Comparison of ENCODE assay signal across 16 cellular contexts in genomic region chr19:4714016-4714415, GRCh38. TPM values are rescaled to one million over a fixed set of nuclear protein-coding genes. Genes with fewer than 3 reads are reported as not detected.
A peak's percentile ranks its signal among the peaks of the same experiment; 100 is the strongest.
DNase-seq lines count a peak whose midpoint lies in the region; ATAC-seq and TF ChIP-seq lines count a peak whose summit lies in the region.
"Had no signal": no experiment of that assay in that cellular context is flagged by ENCODE, and none has a peak within 500 bp of the region (broad histone marks: within the 10 kb centered on the region; RNA-seq: fewer than 3 reads in every experiment).

No MANE protein-coding gene starts in this region.

- H3K4me1 Mint-ChIP-seq in activated T-cell treated with anti-CD3 and anti-CD28 coated beads, Interleukin-2, amount 50 U/mL, for 24 hours (ENCODE audit: low read depth) = peaks cover 14% of the 10 kb centered on the region
- H3K4me1 Mint-ChIP-seq in chondrocyte (ENCODE audit: low read depth) = peaks cover 60% of the 10 kb centered on the region
- H3K4me1 Mint-ChIP-seq: neural progenitor cell had no signal

- H3K4me3 ChIP-seq in mucosa of rectum (ENCODE audit: low read length in 2 of 2) (no peak overlapping the region), upper lobe of right lung (no peak overlapping the region), tibial artery (no peak overlapping the region)
- H3K4me3 ChIP-seq: neural progenitor cell, SJCRH30 had no signal

- no peaks in the 10 kb centered on the region for H3K27me3 Mint-ChIP-seq in activated T-cell treated with anti-CD3 and anti-CD28 coated beads, Interleukin-2, amount 50 U/mL, for 24 hours
- no peaks in the 10 kb centered on the region for H3K27me3 Mint-ChIP-seq in chondrocyte (ENCODE audit: low read depth)
- H3K27me3 Mint-ChIP-seq: CD4-positive, alpha-beta T cell; memory B cell had no signal

- intact Hi-C loops in upper lobe of right lung (cut with DNase I) = no loop called here
- intact Hi-C loops in tibial artery (cut with DNase I; ENCODE audit: low total_unique reads) = no loop called here

- H3K9me3 ChIP-seq in mucosa of rectum (ENCODE audit: control insufficient read depth in 2 of 2, low read length in 2 of 2) = no peaks in the 10 kb centered on the region
- H3K9me3 ChIP-seq in upper lobe of right lung = no peaks in the 10 kb centered on the region
- H3K9me3 ChIP-seq in tibial artery = no peaks in the 10 kb centered on the region
- H3K9me3 ChIP-seq: SJCRH30 had no signal

- DNase-seq in activated T-cell treated with anti-CD3 and anti-CD28 coated beads, Interleukin-2, amount 50 U/mL, for 24 hours = no peak
- DNase-seq in activated T-cell treated with anti-CD3 and anti-CD28 coated beads for 4 hours (no peak), chondrocyte (ENCODE audit: low spot score) (no peak), upper lobe of right lung (no peak), AML-193 (lab: John Stamatoyannopoulos, UW) (no peak), DMS 273 treated with DMSO at 0.1 percent for 48 hours (lab: John Stamatoyannopoulos, UW) (no peak), tibial artery (no peak)
- DNase-seq: activated T-cell treated with anti-CD3 and anti-CD28 coated beads, Interleukin-2, amount 50 U/mL, for 72 hours; CD4-positive, alpha-beta T cell; cortex of kidney; NCI-H1092; SJCRH30; stimulated activated naive CD8-positive, alpha-beta T cell treated with anti-CD3 and anti-CD28 coated beads, Interleukin-15, Interleukin-2, amounts not matched to agents 100 U/mL and 50 U/mL, for 24 hours had no signal

- H3K4me1 ChIP-seq in mucosa of rectum (ENCODE audit: control insufficient read depth in 2 of 2, insufficient read depth in 2 of 2, low read length in 2 of 2) (peaks cover 15 to 20% of the 10 kb centered on the region in 2 donors), upper lobe of right lung (peaks cover 55% of the 10 kb centered on the region), tibial artery (peaks cover 0 to 44% (median 27%) of the 10 kb centered on the region in 4 donors)
- H3K4me1 ChIP-seq: neural progenitor cell had no signal

- H3K27me3 ChIP-seq in mucosa of rectum (ENCODE audit: control insufficient read depth in 2 of 2, insufficient read depth in 2 of 2, low read length in 2 of 2) = no peaks in the 10 kb centered on the region
- no peaks in the 10 kb centered on the region for H3K27me3 ChIP-seq in upper lobe of right lung
- H3K27me3 ChIP-seq in tibial artery = no peaks in the 10 kb centered on the region
- H3K27me3 ChIP-seq: neural progenitor cell, SJCRH30 had no signal

- H3K9ac ChIP-seq in mucosa of rectum (ENCODE audit: low read depth in 1 of 2, low read length in 2 of 2) = peak overlapping the region in 1 of 2 donors; percentile 41
- H3K9ac ChIP-seq: neural progenitor cell had no signal

- ATAC-seq in upper lobe of right lung = no peak
- ATAC-seq: activated T-cell treated with anti-CD3 and anti-CD28 coated beads, Interleukin-2, amount 50 U/mL, for 72 hours; stimulated activated naive CD8-positive, alpha-beta T cell treated with anti-CD3 and anti-CD28 coated beads, Interleukin-15, Interleukin-2, amounts not matched to agents 100 U/mL and 50 U/mL, for 24 hours had no signal

- peaks cover 94% of the 10 kb centered on the region for H3K36me3 Mint-ChIP-seq in activated T-cell treated with anti-CD3 and anti-CD28 coated beads, Interleukin-2, amount 50 U/mL, for 24 hours (ENCODE audit: low read depth)
- peaks cover 15% of the 10 kb centered on the region for H3K36me3 Mint-ChIP-seq in chondrocyte (ENCODE audit: low read depth)

- peak overlapping the region; percentile 35 for H3K27ac Mint-ChIP-seq in activated T-cell treated with anti-CD3 and anti-CD28 coated beads, Interleukin-2, amount 50 U/mL, for 24 hours
- peak overlapping the region; percentile 80 for H3K27ac Mint-ChIP-seq in chondrocyte (ENCODE audit: unreplicated experiment)
- H3K27ac Mint-ChIP-seq: activated T-cell treated with anti-CD3 and anti-CD28 coated beads, Interleukin-2, amount 50 U/mL, for 72 hours; CD4-positive, alpha-beta T cell; memory B cell; neural progenitor cell had no signal

- no peak overlapping the region for H3K4me3 Mint-ChIP-seq in activated T-cell treated with anti-CD3 and anti-CD28 coated beads, Interleukin-2, amount 50 U/mL, for 24 hours
- no peak overlapping the region for H3K4me3 Mint-ChIP-seq in chondrocyte (ENCODE audit: unreplicated experiment)
- H3K4me3 Mint-ChIP-seq: activated T-cell treated with anti-CD3 and anti-CD28 coated beads, Interleukin-2, amount 50 U/mL, for 72 hours; CD4-positive, alpha-beta T cell; memory B cell; neural progenitor cell had no signal

- H3K36me3 ChIP-seq in mucosa of rectum (ENCODE audit: control insufficient read depth in 2 of 2, insufficient read depth in 2 of 2, low read length in 2 of 2) = peaks cover 59 to 74% of the 10 kb centered on the region in 2 donors
- peaks cover 79% of the 10 kb centered on the region for H3K36me3 ChIP-seq in upper lobe of right lung
- H3K36me3 ChIP-seq in tibial artery = peaks cover 46 to 91% (median 89%) of the 10 kb centered on the region in 3 donors
- H3K36me3 ChIP-seq: neural progenitor cell had no signal

- no peaks in the 10 kb centered on the region for H3K9me3 Mint-ChIP-seq in activated T-cell treated with anti-CD3 and anti-CD28 coated beads, Interleukin-2, amount 50 U/mL, for 24 hours
- H3K9me3 Mint-ChIP-seq in chondrocyte (ENCODE audit: low read depth) = no peaks in the 10 kb centered on the region
- H3K9me3 Mint-ChIP-seq: activated T-cell treated with anti-CD3 and anti-CD28 coated beads, Interleukin-2, amount 50 U/mL, for 72 hours; CD4-positive, alpha-beta T cell; memory B cell; neural progenitor cell had no signal

- TF ChIP-seq CTCF in chondrocyte (IDR thresholded peaks at IDR 0.05) = no peak
- no peak for TF ChIP-seq CTCF in upper lobe of right lung (IDR thresholded peaks at IDR 0.05)
- no peak for TF ChIP-seq CTCF in tibial artery (IDR thresholded peaks at IDR 0.05)

- H3K27ac ChIP-seq in mucosa of rectum (ENCODE audit: low read depth in 2 of 2, low read length in 2 of 2) (peak overlapping the region; percentile 81 to 84), upper lobe of right lung (peak overlapping the region; percentile 14), tibial artery (peak overlapping the region in 1 of 2 donors; percentile 64)
- H3K27ac ChIP-seq: neural progenitor cell, SJCRH30 had no signal

RNA-seq across cellular contexts. Expression of gene DPP9, which starts 9.6 kb away (rescaled TPM):
- 31.5 to 41.5 TPM (median 38.7 TPM) in 3 replicates for total RNA-seq in chondrocyte
- 75.8 TPM for total RNA-seq in upper lobe of right lung

RNA-seq across cellular contexts. Expression of gene MYDGF, which starts 43.9 kb away (rescaled TPM):
- total RNA-seq in chondrocyte = 124 to 130 TPM (median 124 TPM) in 3 replicates
- total RNA-seq in upper lobe of right lung = 94.2 TPM
